ENCODE assay signal across 1 cellular context in the genomic region with DNA sequence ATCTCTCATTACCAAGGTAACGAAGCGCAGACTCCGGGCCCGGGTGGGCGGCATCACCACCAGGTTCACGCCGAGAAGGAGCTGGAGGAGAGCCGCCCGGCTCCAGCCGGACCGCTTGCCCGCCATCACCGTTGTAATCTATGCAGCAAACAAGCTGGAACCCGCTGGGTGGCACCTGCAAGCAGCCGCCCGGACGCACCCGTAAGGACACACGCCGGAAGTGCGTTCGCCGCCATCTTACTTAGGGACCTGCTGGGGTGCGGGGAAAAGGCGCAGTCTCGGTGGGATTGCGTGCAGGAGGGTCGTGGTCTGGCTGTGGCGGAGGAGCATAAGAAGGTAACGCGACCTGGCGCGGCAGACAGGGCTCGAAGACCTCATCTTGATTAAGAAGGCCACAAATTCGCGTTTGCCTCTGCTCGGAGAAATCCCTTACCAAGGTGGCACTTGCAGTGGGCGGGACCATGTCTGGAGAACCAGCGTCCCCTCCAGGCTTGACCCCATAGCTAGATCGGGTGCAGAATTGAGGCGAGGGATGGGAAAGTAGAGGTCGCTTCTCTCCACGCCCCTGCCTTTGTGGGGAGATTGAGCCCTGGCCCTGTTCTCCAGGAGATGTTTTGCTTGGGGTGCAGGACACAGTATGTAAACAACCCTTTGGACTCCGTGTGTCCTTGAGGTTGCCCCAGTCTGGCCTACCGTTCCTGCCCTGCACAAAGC.
TF ChIP-seq lines count a peak whose summit lies in the region.

A gene with protein sequence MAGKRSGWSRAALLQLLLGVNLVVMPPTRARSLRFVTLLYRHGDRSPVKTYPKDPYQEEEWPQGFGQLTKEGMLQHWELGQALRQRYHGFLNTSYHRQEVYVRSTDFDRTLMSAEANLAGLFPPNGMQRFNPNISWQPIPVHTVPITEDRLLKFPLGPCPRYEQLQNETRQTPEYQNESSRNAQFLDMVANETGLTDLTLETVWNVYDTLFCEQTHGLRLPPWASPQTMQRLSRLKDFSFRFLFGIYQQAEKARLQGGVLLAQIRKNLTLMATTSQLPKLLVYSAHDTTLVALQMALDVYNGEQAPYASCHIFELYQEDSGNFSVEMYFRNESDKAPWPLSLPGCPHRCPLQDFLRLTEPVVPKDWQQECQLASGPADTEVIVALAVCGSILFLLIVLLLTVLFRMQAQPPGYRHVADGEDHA (minus strand): TSS at position 151 of the 714 bp plus-strand sequence. CDS start 25 bp downstream, at position 126.

TF ChIP-seq in HepG2, 621 proteins besides CTCF, POLR2A, EP300 and RAD21 (continued from another document and continues in another):
- peak; percentile 30; the same call in 1 of the 2 replicates for TF ChIP-seq FOXJ3 (CRISPR knock-in tag; IDR thresholded peaks at IDR 0.05; ENCODE audit: borderline replicate concordance)
- peak; percentile 66; the same call in 1 of the 2 replicates for TF ChIP-seq GZF1 (CRISPR knock-in tag; IDR thresholded peaks at IDR 0.05)
- TF ChIP-seq, protein P1, sequence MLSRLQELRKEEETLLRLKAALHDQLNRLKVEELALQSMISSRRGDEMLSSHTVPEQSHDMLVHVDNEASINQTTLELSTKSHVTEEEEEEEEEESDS (CRISPR knock-in tag; IDR thresholded peaks at IDR 0.05; ENCODE audit: borderline replicate concordance) = no peak
- peak; percentile 91 for TF ChIP-seq HOXD1 (CRISPR knock-in tag; IDR thresholded peaks at IDR 0.05)
- no peak for TF ChIP-seq HMGA1 (CRISPR knock-in tag; conservative IDR thresholded peaks at IDR 0.05)
- no peak for TF ChIP-seq ATRX (CRISPR knock-in tag; IDR thresholded peaks at IDR 0.05; ENCODE audit: borderline replicate concordance)
- TF ChIP-seq, protein P2, sequence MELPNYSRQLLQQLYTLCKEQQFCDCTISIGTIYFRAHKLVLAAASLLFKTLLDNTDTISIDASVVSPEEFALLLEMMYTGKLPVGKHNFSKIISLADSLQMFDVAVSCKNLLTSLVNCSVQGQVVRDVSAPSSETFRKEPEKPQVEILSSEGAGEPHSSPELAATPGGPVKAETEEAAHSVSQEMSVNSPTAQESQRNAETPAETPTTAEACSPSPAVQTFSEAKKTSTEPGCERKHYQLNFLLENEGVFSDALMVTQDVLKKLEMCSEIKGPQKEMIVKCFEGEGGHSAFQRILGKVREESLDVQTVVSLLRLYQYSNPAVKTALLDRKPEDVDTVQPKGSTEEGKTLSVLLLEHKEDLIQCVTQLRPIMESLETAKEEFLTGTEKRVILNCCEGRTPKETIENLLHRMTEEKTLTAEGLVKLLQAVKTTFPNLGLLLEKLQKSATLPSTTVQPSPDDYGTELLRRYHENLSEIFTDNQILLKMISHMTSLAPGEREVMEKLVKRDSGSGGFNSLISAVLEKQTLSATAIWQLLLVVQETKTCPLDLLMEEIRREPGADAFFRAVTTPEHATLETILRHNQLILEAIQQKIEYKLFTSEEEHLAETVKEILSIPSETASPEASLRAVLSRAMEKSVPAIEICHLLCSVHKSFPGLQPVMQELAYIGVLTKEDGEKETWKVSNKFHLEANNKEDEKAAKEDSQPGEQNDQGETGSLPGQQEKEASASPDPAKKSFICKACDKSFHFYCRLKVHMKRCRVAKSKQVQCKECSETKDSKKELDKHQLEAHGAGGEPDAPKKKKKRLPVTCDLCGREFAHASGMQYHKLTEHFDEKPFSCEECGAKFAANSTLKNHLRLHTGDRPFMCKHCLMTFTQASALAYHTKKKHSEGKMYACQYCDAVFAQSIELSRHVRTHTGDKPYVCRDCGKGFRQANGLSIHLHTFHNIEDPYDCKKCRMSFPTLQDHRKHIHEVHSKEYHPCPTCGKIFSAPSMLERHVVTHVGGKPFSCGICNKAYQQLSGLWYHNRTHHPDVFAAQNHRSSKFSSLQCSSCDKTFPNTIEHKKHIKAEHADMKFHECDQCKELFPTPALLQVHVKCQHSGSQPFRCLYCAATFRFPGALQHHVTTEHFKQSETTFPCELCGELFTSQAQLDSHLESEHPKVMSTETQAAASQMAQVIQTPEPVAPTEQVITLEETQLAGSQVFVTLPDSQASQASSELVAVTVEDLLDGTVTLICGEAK (IDR thresholded peaks at IDR 0.05) = peak; percentile 91
- TF ChIP-seq, protein P2 (CRISPR knock-in tag; IDR thresholded peaks at IDR 0.05) = peak; percentile 93
- TF ChIP-seq FIP1L1 (IDR thresholded peaks at IDR 0.05; ENCODE audit: borderline replicate concordance, insufficient read depth, low read depth, low read length) = peak; percentile 40; the same call in 1 of the 2 replicates
- TF ChIP-seq ZFX (CRISPR knock-in tag; IDR thresholded peaks at IDR 0.05; ENCODE audit: low read depth) = peak; percentile 89
- 0 out of 2 replicates have a peak, but pooled peaks have one; percentile 38 for TF ChIP-seq ZNF235 (CRISPR knock-in tag; IDR thresholded peaks at IDR 0.05; ENCODE audit: borderline replicate concordance)
- TF ChIP-seq XRCC5 (optimal IDR thresholded peaks at IDR 0.05; ENCODE audit: low read length) = peak; percentile 97
- no peak for TF ChIP-seq ZNF549 (CRISPR knock-in tag; IDR thresholded peaks at IDR 0.05)
- TF ChIP-seq KMT2A (CRISPR knock-in tag; IDR thresholded peaks at IDR 0.05) = peak; percentile 97
- TF ChIP-seq, protein P3, sequence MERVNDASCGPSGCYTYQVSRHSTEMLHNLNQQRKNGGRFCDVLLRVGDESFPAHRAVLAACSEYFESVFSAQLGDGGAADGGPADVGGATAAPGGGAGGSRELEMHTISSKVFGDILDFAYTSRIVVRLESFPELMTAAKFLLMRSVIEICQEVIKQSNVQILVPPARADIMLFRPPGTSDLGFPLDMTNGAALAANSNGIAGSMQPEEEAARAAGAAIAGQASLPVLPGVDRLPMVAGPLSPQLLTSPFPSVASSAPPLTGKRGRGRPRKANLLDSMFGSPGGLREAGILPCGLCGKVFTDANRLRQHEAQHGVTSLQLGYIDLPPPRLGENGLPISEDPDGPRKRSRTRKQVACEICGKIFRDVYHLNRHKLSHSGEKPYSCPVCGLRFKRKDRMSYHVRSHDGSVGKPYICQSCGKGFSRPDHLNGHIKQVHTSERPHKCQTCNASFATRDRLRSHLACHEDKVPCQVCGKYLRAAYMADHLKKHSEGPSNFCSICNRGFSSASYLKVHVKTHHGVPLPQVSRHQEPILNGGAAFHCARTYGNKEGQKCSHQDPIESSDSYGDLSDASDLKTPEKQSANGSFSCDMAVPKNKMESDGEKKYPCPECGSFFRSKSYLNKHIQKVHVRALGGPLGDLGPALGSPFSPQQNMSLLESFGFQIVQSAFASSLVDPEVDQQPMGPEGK (CRISPR knock-in tag; IDR thresholded peaks at IDR 0.05) = peak; percentile 75; the same call in 1 of the 2 replicates
- peak; percentile 70 for TF ChIP-seq NKX3-1 (CRISPR knock-in tag; IDR thresholded peaks at IDR 0.05)
- TF ChIP-seq, protein P4, sequence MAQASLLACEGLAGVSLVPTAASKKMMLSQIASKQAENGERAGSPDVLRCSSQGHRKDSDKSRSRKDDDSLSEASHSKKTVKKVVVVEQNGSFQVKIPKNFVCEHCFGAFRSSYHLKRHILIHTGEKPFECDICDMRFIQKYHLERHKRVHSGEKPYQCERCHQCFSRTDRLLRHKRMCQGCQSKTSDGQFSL (CRISPR knock-in tag; IDR thresholded peaks at IDR 0.05) = peak; percentile 55; the same call in 1 of the 2 replicates
- no peak for TF ChIP-seq PAF1 (CRISPR knock-in tag; IDR thresholded peaks at IDR 0.05)
- 0 out of 2 replicates have a peak, but pooled peaks have one; percentile 80 for TF ChIP-seq ZNF335 (CRISPR knock-in tag; IDR thresholded peaks at IDR 0.05)
- peak; percentile 82 for TF ChIP-seq ZNF317 (CRISPR knock-in tag; IDR thresholded peaks at IDR 0.05)
- TF ChIP-seq, protein P5, sequence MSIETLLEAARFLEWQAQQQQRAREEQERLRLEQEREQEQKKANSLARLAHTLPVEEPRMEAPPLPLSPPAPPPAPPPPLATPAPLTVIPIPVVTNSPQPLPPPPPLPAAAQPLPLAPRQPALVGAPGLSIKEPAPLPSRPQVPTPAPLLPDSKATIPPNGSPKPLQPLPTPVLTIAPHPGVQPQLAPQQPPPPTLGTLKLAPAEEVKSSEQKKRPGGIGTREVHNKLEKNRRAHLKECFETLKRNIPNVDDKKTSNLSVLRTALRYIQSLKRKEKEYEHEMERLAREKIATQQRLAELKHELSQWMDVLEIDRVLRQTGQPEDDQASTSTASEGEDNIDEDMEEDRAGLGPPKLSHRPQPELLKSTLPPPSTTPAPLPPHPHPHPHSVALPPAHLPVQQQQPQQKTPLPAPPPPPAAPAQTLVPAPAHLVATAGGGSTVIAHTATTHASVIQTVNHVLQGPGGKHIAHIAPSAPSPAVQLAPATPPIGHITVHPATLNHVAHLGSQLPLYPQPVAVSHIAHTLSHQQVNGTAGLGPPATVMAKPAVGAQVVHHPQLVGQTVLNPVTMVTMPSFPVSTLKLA (IDR thresholded peaks at IDR 0.05) = no peak
- TF ChIP-seq ZNF629 (CRISPR knock-in tag; conservative IDR thresholded peaks at IDR 0.05) = no peak; the same call in none of the 2 replicates
- TF ChIP-seq, protein P6, sequence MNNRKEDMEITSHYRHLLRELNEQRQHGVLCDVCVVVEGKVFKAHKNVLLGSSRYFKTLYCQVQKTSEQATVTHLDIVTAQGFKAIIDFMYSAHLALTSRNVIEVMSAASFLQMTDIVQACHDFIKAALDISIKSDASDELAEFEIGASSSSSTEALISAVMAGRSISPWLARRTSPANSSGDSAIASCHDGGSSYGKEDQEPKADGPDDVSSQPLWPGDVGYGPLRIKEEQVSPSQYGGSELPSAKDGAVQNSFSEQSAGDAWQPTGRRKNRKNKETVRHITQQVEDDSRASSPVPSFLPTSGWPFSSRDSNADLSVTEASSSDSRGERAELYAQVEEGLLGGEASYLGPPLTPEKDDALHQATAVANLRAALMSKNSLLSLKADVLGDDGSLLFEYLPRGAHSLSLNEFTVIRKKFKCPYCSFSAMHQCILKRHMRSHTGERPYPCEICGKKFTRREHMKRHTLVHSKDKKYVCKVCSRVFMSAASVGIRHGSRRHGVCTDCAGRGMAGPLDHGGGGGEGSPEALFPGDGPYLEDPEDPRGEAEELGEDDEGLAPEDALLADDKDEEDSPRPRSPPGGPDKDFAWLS (CRISPR knock-in tag; IDR thresholded peaks at IDR 0.05; ENCODE audit: borderline replicate concordance) = no peak
- TF ChIP-seq, protein P7, sequence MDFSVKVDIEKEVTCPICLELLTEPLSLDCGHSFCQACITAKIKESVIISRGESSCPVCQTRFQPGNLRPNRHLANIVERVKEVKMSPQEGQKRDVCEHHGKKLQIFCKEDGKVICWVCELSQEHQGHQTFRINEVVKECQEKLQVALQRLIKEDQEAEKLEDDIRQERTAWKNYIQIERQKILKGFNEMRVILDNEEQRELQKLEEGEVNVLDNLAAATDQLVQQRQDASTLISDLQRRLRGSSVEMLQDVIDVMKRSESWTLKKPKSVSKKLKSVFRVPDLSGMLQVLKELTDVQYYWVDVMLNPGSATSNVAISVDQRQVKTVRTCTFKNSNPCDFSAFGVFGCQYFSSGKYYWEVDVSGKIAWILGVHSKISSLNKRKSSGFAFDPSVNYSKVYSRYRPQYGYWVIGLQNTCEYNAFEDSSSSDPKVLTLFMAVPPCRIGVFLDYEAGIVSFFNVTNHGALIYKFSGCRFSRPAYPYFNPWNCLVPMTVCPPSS (IDR thresholded peaks at IDR 0.05) = no peak
- peak; percentile 88; the same call in 1 of the 2 replicates for TF ChIP-seq MZF1 (CRISPR knock-in tag; IDR thresholded peaks at IDR 0.05; ENCODE audit: borderline replicate concordance)
- TF ChIP-seq TBL1XR1 (IDR thresholded peaks at IDR 0.05; ENCODE audit: borderline replicate concordance, low read length, partially characterized antibody) = peak; percentile 71
- TF ChIP-seq, protein P8, sequence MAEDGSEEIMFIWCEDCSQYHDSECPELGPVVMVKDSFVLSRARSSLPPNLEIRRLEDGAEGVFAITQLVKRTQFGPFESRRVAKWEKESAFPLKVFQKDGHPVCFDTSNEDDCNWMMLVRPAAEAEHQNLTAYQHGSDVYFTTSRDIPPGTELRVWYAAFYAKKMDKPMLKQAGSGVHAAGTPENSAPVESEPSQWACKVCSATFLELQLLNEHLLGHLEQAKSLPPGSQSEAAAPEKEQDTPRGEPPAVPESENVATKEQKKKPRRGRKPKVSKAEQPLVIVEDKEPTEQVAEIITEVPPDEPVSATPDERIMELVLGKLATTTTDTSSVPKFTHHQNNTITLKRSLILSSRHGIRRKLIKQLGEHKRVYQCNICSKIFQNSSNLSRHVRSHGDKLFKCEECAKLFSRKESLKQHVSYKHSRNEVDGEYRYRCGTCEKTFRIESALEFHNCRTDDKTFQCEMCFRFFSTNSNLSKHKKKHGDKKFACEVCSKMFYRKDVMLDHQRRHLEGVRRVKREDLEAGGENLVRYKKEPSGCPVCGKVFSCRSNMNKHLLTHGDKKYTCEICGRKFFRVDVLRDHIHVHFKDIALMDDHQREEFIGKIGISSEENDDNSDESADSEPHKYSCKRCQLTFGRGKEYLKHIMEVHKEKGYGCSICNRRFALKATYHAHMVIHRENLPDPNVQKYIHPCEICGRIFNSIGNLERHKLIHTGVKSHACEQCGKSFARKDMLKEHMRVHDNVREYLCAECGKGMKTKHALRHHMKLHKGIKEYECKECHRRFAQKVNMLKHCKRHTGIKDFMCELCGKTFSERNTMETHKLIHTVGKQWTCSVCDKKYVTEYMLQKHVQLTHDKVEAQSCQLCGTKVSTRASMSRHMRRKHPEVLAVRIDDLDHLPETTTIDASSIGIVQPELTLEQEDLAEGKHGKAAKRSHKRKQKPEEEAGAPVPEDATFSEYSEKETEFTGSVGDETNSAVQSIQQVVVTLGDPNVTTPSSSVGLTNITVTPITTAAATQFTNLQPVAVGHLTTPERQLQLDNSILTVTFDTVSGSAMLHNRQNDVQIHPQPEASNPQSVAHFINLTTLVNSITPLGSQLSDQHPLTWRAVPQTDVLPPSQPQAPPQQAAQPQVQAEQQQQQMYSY (CRISPR knock-in tag; IDR thresholded peaks at IDR 0.05) = peak; percentile 75; the same call in 1 of the 2 replicates
- TF ChIP-seq SNRNP70 (IDR thresholded peaks at IDR 0.05; ENCODE audit: low read depth, low read length) = no peak
- TF ChIP-seq FOXO1 (CRISPR knock-in tag; IDR thresholded peaks at IDR 0.05) = peak; percentile 82
- peak; percentile 85; the same call in 1 of the 2 replicates for TF ChIP-seq ZNF607 (CRISPR knock-in tag; IDR thresholded peaks at IDR 0.05; ENCODE audit: borderline replicate concordance)
- TF ChIP-seq ZNF205 (CRISPR knock-in tag; IDR thresholded peaks at IDR 0.05) = peak; percentile 81
